ENCODE assay signal across 1 cellular context in the genomic region with DNA sequence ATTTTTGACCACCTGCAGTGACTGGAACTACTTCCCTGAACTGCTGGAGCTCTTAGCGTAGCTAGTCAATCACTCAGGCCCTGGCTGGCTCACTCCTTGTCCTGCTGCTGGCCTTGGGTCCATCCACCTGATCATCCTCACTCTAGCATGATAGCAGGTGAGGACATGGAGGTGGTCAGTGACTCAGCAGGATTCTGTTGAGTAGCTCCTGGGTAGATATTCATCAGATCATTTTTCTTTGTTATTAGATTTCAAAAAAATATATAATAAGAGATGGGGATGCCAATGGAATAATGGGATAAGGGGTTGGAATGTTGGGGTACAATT.
TF ChIP-seq lines count a peak whose summit lies in the region.

No MANE protein-coding gene starts in this region.

TF ChIP-seq in GM12878, 131 proteins besides CTCF, POLR2A, EP300 and RAD21 (continued from another document):
- TF ChIP-seq, protein P1, sequence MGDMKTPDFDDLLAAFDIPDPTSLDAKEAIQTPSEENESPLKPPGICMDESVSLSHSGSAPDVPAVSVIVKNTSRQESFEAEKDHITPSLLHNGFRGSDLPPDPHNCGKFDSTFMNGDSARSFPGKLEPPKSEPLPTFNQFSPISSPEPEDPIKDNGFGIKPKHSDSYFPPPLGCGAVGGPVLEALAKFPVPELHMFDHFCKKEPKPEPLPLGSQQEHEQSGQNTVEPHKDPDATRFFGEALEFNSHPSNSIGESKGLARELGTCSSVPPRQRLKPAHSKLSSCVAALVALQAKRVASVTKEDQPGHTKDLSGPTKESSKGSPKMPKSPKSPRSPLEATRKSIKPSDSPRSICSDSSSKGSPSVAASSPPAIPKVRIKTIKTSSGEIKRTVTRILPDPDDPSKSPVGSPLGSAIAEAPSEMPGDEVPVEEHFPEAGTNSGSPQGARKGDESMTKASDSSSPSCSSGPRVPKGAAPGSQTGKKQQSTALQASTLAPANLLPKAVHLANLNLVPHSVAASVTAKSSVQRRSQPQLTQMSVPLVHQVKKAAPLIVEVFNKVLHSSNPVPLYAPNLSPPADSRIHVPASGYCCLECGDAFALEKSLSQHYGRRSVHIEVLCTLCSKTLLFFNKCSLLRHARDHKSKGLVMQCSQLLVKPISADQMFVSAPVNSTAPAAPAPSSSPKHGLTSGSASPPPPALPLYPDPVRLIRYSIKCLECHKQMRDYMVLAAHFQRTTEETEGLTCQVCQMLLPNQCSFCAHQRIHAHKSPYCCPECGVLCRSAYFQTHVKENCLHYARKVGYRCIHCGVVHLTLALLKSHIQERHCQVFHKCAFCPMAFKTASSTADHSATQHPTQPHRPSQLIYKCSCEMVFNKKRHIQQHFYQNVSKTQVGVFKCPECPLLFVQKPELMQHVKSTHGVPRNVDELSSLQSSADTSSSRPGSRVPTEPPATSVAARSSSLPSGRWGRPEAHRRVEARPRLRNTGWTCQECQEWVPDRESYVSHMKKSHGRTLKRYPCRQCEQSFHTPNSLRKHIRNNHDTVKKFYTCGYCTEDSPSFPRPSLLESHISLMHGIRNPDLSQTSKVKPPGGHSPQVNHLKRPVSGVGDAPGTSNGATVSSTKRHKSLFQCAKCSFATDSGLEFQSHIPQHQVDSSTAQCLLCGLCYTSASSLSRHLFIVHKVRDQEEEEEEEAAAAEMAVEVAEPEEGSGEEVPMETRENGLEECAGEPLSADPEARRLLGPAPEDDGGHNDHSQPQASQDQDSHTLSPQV (IDR thresholded peaks at IDR 0.05), result no peak
- TF ChIP-seq SREBF2 (IDR thresholded peaks at IDR 0.05; ENCODE audit: low read length) (no peak), BCL11A (IDR thresholded peaks at IDR 0.05; ENCODE audit: low read depth, low read length) (no peak), SMARCA5 (IDR thresholded peaks at IDR 0.05) (no peak), YY1 (IDR thresholded peaks at IDR 0.05; ENCODE audit: low read depth, low read length) (no peak), DPF2 (IDR thresholded peaks at IDR 0.05) (no peak), ZNF217 (IDR thresholded peaks at IDR 0.05) (no peak), ZNF24 (IDR thresholded peaks at IDR 0.05) (no peak), PML (IDR thresholded peaks at IDR 0.05; ENCODE audit: low read length) (no peak), FOXK2 (IDR thresholded peaks at IDR 0.05) (no peak), CHD1 (IDR thresholded peaks at IDR 0.05; ENCODE audit: low read depth, low read length) (no peak), MEF2B (IDR thresholded peaks at IDR 0.05; ENCODE audit: partially characterized antibody, poor library complexity, severe bottlenecking) (no peak), TCF3 (IDR thresholded peaks at IDR 0.05; ENCODE audit: borderline replicate concordance, insufficient read depth, low read depth, low read length) (no peak), EED (IDR thresholded peaks at IDR 0.05; ENCODE audit: low read depth) (no peak), HCFC1 (IDR thresholded peaks at IDR 0.05; ENCODE audit: low read length) (no peak)
- TF ChIP-seq, protein P2, sequence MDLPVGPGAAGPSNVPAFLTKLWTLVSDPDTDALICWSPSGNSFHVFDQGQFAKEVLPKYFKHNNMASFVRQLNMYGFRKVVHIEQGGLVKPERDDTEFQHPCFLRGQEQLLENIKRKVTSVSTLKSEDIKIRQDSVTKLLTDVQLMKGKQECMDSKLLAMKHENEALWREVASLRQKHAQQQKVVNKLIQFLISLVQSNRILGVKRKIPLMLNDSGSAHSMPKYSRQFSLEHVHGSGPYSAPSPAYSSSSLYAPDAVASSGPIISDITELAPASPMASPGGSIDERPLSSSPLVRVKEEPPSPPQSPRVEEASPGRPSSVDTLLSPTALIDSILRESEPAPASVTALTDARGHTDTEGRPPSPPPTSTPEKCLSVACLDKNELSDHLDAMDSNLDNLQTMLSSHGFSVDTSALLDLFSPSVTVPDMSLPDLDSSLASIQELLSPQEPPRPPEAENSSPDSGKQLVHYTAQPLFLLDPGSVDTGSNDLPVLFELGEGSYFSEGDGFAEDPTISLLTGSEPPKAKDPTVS (IDR thresholded peaks at IDR 0.05; ENCODE audit: low read depth, low read length), result no peak
